20 cellular contexts compared by ENCODE assay signal in the genomic region with DNA sequence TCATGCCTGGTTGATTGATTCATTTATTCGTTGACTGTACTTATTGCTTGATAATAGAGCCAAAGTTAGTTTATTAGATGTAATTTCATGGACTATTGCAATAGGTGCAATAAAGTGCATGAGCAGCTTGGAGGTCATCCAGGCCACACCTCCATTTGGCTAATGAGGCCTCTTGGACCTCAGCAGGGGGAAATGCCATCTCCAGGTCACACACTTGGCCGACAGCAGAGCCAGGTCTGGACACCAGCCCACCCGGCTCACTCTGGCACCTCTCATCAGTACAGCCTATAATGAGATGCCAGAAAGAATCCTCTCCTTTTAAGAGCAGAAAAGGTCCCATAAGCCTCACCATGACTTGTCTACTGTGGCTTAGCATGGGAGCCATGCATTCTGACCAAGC.
DNase-seq lines count a peak whose midpoint lies in the region; ATAC-seq and TF ChIP-seq lines count a peak whose summit lies in the region.
"Had no signal": no experiment of that assay in that cellular context is flagged by ENCODE, and none has a peak within 500 bp of the region (broad histone marks: within the 10 kb centered on the region; RNA-seq: fewer than 3 reads in every experiment).

No MANE protein-coding gene starts in this region.

- WGBS in heart left ventricle, 4 donors = 42 to 58% (median 54%) methylated on average over 2 to 3 of the region's 3 CpGs
- WGBS in aorta, 2 donors = 24 to 30% methylated on average over 3 of the region's 3 CpGs

- ATAC-seq in heart left ventricle (peak; percentile 90 to 95 (median 94)), aorta (ENCODE audit: low FRiP score) (peak; percentile 47), GM18867 (IDR thresholded peaks at IDR 0.05; ENCODE audit: unreplicated experiment) (no peak)
- ATAC-seq: GM12878 had no signal

- H3K9me3 ChIP-seq in ascending aorta (no peaks in the 10 kb centered on the region), heart left ventricle (no peaks in the 10 kb centered on the region), muscle layer of colon (ENCODE audit: low read length) (no peaks in the 10 kb centered on the region), aorta (ENCODE audit: control insufficient read depth, low read length) (no peaks in the 10 kb centered on the region)
- H3K9me3 ChIP-seq: Caco-2 had no signal

- H3K27me3 ChIP-seq in ascending aorta (no peaks in the 10 kb centered on the region), heart left ventricle (no peaks in the 10 kb centered on the region), muscle layer of colon (ENCODE audit: control insufficient read depth in 1 of 2, insufficient read depth in 2 of 2, low read length in 2 of 2) (no peaks in the 10 kb centered on the region), aorta (ENCODE audit: control insufficient read depth in 1 of 2, insufficient read depth in 2 of 2, low read length in 1 of 2) (no peaks in the 10 kb centered on the region)

- TF ChIP-seq CTCF in ascending aorta (IDR thresholded peaks at IDR 0.05) (no peak), heart left ventricle (IDR thresholded peaks at IDR 0.05) (no peak)

- DNase-seq in ascending aorta (ENCODE audit: low spot score in 2 of 2) (no peak), heart left ventricle (peak; percentile 65 to 88 (median 76)), aorta (peak in 1 of 2 donors; percentile 58), dermis blood vessel endothelial cell (no peak), GF-D8 (lab: John Stamatoyannopoulos, UW) (no peak)
- DNase-seq: activated CD4-positive, alpha-beta T cell treated with anti-CD3 and anti-CD28 coated beads, Interleukin-2, amount 10 ng/mL, durations not matched to agents 24 days and 14 days; activated CD8-positive, alpha-beta memory T cell treated with anti-CD3 and anti-CD28 coated beads, Interleukin-2, amount 50 U/mL, for 4 hours; activated gamma-delta T cell; amniotic stem cell; Caco-2; NCI-H146; NK-92 treated with Interleukin-12 subunit alpha and Interleukin-12 subunit beta, amount 100 ng/mL, for 24 hours; occipital lobe; stimulated activated CD4-positive, alpha-beta T cell treated with anti-CD3 and anti-CD28 coated beads, Interleukin-4, amount 100 ng/mL, for 1 hour; SW 1271 had no signal

- peak overlapping the region; percentile 66 to 78 for H3K27ac ChIP-seq in ascending aorta
- H3K27ac ChIP-seq in heart left ventricle = peak overlapping the region in 11 of 12 donors; percentile 13 to 84 (median 67)
- peak overlapping the region; percentile 29 for H3K27ac ChIP-seq in muscle layer of colon (ENCODE audit: low read depth, low read length)
- peak overlapping the region in 1 of 2 donors; percentile 87 for H3K27ac ChIP-seq in aorta (ENCODE audit: low read depth in 1 of 2, low read length in 2 of 2)
- H3K27ac ChIP-seq: KMS-11, skin epidermis had no signal

- H3K4me1 ChIP-seq in ascending aorta (peaks cover 9 to 27% of the 10 kb centered on the region in 2 donors), heart left ventricle (peaks cover 0 to 32% (median 17%) of the 10 kb centered on the region in 12 donors), muscle layer of colon (ENCODE audit: insufficient read depth, low read length) (peaks cover 38% of the 10 kb centered on the region), aorta (ENCODE audit: control insufficient read depth in 1 of 2, insufficient read depth in 2 of 2, low read length in 2 of 2) (peaks cover 0 to 4% of the 10 kb centered on the region in 2 donors)
- H3K4me1 ChIP-seq: Caco-2 had no signal

- no peak overlapping the region for H3K4me3 ChIP-seq in ascending aorta
- no peak overlapping the region for H3K4me3 ChIP-seq in heart left ventricle
- no peak overlapping the region for H3K4me3 ChIP-seq in muscle layer of colon (ENCODE audit: low read depth in 1 of 2, low read length in 2 of 2)
- no peak overlapping the region for H3K4me3 ChIP-seq in aorta (ENCODE audit: low read length in 2 of 2)
- H3K4me3 ChIP-seq: GM12878, skin epidermis had no signal

- H3K9ac ChIP-seq in muscle layer of colon (ENCODE audit: low read length) = no peak overlapping the region
- H3K9ac ChIP-seq: KMS-11 had no signal

- H3K36me3 ChIP-seq in ascending aorta (no peaks in the 10 kb centered on the region), heart left ventricle (no peaks in the 10 kb centered on the region), muscle layer of colon (ENCODE audit: insufficient read depth, low read length) (no peaks in the 10 kb centered on the region), aorta (ENCODE audit: control insufficient read depth in 1 of 2, insufficient read depth in 2 of 2, low read length in 1 of 2) (no peaks in the 10 kb centered on the region)

- no peak for TF ChIP-seq POLR2A in heart left ventricle (IDR thresholded peaks at IDR 0.05)

- intact Hi-C loops in ascending aorta (cut with DNase I) = no loop called here
- intact Hi-C loops in heart left ventricle (cut with DNase I) = no loop called here
- intact Hi-C loops in aorta (cut with DNase I) = loop anchor here in 1 of 2 donors (2.0 kb wide), 1 partner anchor 17 kb away; no protein-coding TSS in a partner anchor

Comparison
In these comparisons a context has a peak if more than half of its experiments do, and no peak if none do; other contexts are left out.
1. DNase-seq: peak in heart left ventricle (5 of 5); none in ascending aorta (0 of 2), dermis blood vessel endothelial cell (single experiment) and GF-D8 (single experiment).